28 cellular contexts compared by ENCODE assay signal in genomic region chr13:41136396-41137031, GRCh38.
"Had no signal": no experiment of that assay in that cellular context is flagged by ENCODE, and none has a peak within 500 bp of the region (broad histone marks: within the 10 kb centered on the region; RNA-seq: fewer than 3 reads in every experiment).

No MANE protein-coding gene starts in this region.

- H3K27me3 ChIP-seq: ascending aorta, brain microvascular endothelial cell, gastrocnemius medialis, hepatocyte, neutrophil, ovary, right lobe of liver had no signal

- H3K4me2 ChIP-seq: hepatocyte had no signal

- H3K27ac ChIP-seq: ascending aorta, brain microvascular endothelial cell, gastrocnemius medialis, hepatocyte, neutrophil, ovary, right lobe of liver, WERI-Rb-1 had no signal

- DNase-seq: activated CD4-positive, alpha-beta memory T cell treated with anti-CD3 and anti-CD28 coated beads for 36 hours; activated CD4-positive, alpha-beta T cell treated with anti-CD3 and anti-CD28 coated beads, Interleukin-2, amount 10 ng/mL, durations not matched to agents 24 days and 14 days; activated CD4-positive, CD25-positive, alpha-beta regulatory T cell treated with anti-CD3 and anti-CD28 coated beads, Interleukin-2, amount 50 U/mL, for 72 hours; activated CD8-positive, alpha-beta memory T cell treated with anti-CD3 and anti-CD28 coated beads, Interleukin-2, amount 50 U/mL, for 4 hours; activated gamma-delta T cell; activated naive CD4-positive, alpha-beta T cell treated with anti-CD3 and anti-CD28 coated beads, Interleukin-2, amount 10 ng/mL, durations not matched to agents 7 days and 5 days; activated naive CD8-positive, alpha-beta T cell treated with anti-CD3 and anti-CD28 coated beads, Interleukin-2, amount 10 ng/mL, durations not matched to agents 7 days and 5 days; activated T-cell treated with anti-CD3 and anti-CD28 coated beads, Interleukin-2, amount 50 U/mL, for 1 hour; brain microvascular endothelial cell; central memory CD4-positive, alpha-beta T cell; gastrocnemius medialis; islet precursor cell; left cardiac atrium; left ventricle myocardium superior; nephron progenitor cell; ovary; right lobe of liver; stimulated activated CD4-positive, alpha-beta T cell treated with anti-CD3 and anti-CD28 coated beads, Interleukin-12 subunit alpha, Interleukin-12 subunit beta, amount 100 ng/mL, for 4 hours; stimulated activated CD4-positive, alpha-beta T cell treated with anti-CD3 and anti-CD28 coated beads, Interleukin-4, amount 100 ng/mL, for 1 hour; stimulated activated naive CD8-positive, alpha-beta T cell treated with anti-CD3 and anti-CD28 coated beads, Interleukin-15, amount 100 ng/mL, for 72 hours; substantia nigra; T-helper 9 cell; WERI-Rb-1 had no signal

- H3K9me3 ChIP-seq: ascending aorta, gastrocnemius medialis, neutrophil, ovary, right lobe of liver had no signal

- H3K9me3 Mint-ChIP-seq: activated CD4-positive, alpha-beta memory T cell treated with anti-CD3 and anti-CD28 coated beads for 36 hours; activated naive CD4-positive, alpha-beta T cell treated with anti-CD3 and anti-CD28 coated beads, Interleukin-2, amount 10 ng/mL, durations not matched to agents 7 days and 5 days; activated naive CD8-positive, alpha-beta T cell treated with anti-CD3 and anti-CD28 coated beads, Interleukin-2, amount 10 ng/mL, durations not matched to agents 7 days and 5 days; stimulated activated naive CD8-positive, alpha-beta T cell treated with anti-CD3 and anti-CD28 coated beads, Interleukin-15, amount 100 ng/mL, for 72 hours; T-helper 1 cell treated with Interleukin-12 subunit alpha and Interleukin-12 subunit beta and Interleukin-4 antibody, amounts not matched to agents 30 μg/mL and 1 μg/mL, for 36 hours had no signal

- H2AFZ ChIP-seq: hepatocyte had no signal

- ATAC-seq: gastrocnemius medialis; left cardiac atrium; left ventricle myocardium superior; right lobe of liver; stimulated activated naive CD8-positive, alpha-beta T cell treated with anti-CD3 and anti-CD28 coated beads, Interleukin-15, amount 100 ng/mL, for 72 hours had no signal

- H3K4me3 Mint-ChIP-seq: activated CD4-positive, alpha-beta memory T cell treated with anti-CD3 and anti-CD28 coated beads for 36 hours; activated CD4-positive, alpha-beta T cell treated with anti-CD3 and anti-CD28 coated beads, Interleukin-2, amount 10 ng/mL, durations not matched to agents 24 days and 14 days; activated naive CD4-positive, alpha-beta T cell treated with anti-CD3 and anti-CD28 coated beads, Interleukin-2, amount 10 ng/mL, durations not matched to agents 7 days and 5 days; activated naive CD8-positive, alpha-beta T cell treated with anti-CD3 and anti-CD28 coated beads, Interleukin-2, amount 10 ng/mL, durations not matched to agents 7 days and 5 days; nephron progenitor cell; stimulated activated naive CD8-positive, alpha-beta T cell treated with anti-CD3 and anti-CD28 coated beads, Interleukin-15, amount 100 ng/mL, for 72 hours; T-helper 1 cell treated with Interleukin-12 subunit alpha and Interleukin-12 subunit beta and Interleukin-4 antibody, amounts not matched to agents 30 μg/mL and 1 μg/mL, for 36 hours had no signal

- H3K27me3 Mint-ChIP-seq: activated CD4-positive, alpha-beta memory T cell treated with anti-CD3 and anti-CD28 coated beads for 36 hours; activated CD4-positive, alpha-beta T cell treated with anti-CD3 and anti-CD28 coated beads, Interleukin-2, amount 10 ng/mL, durations not matched to agents 24 days and 14 days; activated naive CD4-positive, alpha-beta T cell treated with anti-CD3 and anti-CD28 coated beads, Interleukin-2, amount 10 ng/mL, durations not matched to agents 7 days and 5 days; activated naive CD8-positive, alpha-beta T cell treated with anti-CD3 and anti-CD28 coated beads, Interleukin-2, amount 10 ng/mL, durations not matched to agents 7 days and 5 days; progenitor cell of endocrine pancreas; stimulated activated naive CD8-positive, alpha-beta T cell treated with anti-CD3 and anti-CD28 coated beads, Interleukin-15, amount 100 ng/mL, for 72 hours had no signal

- H3K36me3 ChIP-seq: ascending aorta, brain microvascular endothelial cell, gastrocnemius medialis, neutrophil, ovary, right lobe of liver, WERI-Rb-1 had no signal

- H3K27ac Mint-ChIP-seq: activated CD4-positive, alpha-beta memory T cell treated with anti-CD3 and anti-CD28 coated beads for 36 hours; activated CD4-positive, alpha-beta T cell treated with anti-CD3 and anti-CD28 coated beads, Interleukin-2, amount 10 ng/mL, durations not matched to agents 24 days and 14 days; activated naive CD4-positive, alpha-beta T cell treated with anti-CD3 and anti-CD28 coated beads, Interleukin-2, amount 10 ng/mL, durations not matched to agents 7 days and 5 days; activated naive CD8-positive, alpha-beta T cell treated with anti-CD3 and anti-CD28 coated beads, Interleukin-2, amount 10 ng/mL, durations not matched to agents 7 days and 5 days; nephron progenitor cell; progenitor cell of endocrine pancreas; T-helper 1 cell treated with Interleukin-12 subunit alpha and Interleukin-12 subunit beta and Interleukin-4 antibody, amounts not matched to agents 30 μg/mL and 1 μg/mL, for 36 hours had no signal

- H3K4me3 ChIP-seq: ascending aorta, gastrocnemius medialis, hepatocyte, ovary, right lobe of liver had no signal

- H3K36me3 Mint-ChIP-seq: activated CD4-positive, alpha-beta memory T cell treated with anti-CD3 and anti-CD28 coated beads for 36 hours; activated naive CD4-positive, alpha-beta T cell treated with anti-CD3 and anti-CD28 coated beads, Interleukin-2, amount 10 ng/mL, durations not matched to agents 7 days and 5 days had no signal
